ENCODE assay signal across 1 cellular context in the genomic region with DNA sequence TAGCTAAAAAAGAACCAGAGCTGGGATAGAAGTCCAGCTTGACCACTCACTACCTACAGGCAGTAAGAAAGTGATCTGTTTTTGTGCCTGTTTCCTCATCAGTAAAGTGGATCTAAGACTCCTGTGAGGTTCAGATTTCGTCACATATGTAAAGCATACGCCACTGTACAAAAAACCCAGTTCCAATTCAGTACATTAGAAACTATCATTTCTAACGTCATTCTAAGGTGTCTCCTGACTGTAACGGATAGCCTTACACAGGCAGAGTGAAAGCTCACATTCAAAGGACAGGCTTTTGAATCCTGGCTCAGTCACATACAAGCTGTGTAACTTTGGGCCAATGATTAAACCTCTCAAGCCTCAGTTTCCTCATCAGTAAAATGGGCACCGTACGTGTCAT.
TF ChIP-seq lines count a peak whose summit lies in the region.

No MANE protein-coding gene starts in this region.

TF ChIP-seq in GM12878, 131 proteins besides CTCF, POLR2A, EP300 and RAD21:
- TF ChIP-seq, protein P1, sequence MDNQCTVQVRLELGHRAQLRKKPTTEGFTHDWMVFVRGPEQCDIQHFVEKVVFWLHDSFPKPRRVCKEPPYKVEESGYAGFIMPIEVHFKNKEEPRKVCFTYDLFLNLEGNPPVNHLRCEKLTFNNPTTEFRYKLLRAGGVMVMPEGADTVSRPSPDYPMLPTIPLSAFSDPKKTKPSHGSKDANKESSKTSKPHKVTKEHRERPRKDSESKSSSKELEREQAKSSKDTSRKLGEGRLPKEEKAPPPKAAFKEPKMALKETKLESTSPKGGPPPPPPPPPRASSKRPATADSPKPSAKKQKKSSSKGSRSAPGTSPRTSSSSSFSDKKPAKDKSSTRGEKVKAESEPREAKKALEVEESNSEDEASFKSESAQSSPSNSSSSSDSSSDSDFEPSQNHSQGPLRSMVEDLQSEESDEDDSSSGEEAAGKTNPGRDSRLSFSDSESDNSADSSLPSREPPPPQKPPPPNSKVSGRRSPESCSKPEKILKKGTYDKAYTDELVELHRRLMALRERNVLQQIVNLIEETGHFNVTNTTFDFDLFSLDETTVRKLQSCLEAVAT (IDR thresholded peaks at IDR 0.05): no peak
- TF ChIP-seq, protein P2, sequence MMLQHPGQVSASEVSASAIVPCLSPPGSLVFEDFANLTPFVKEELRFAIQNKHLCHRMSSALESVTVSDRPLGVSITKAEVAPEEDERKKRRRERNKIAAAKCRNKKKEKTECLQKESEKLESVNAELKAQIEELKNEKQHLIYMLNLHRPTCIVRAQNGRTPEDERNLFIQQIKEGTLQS (IDR thresholded peaks at IDR 0.05; ENCODE audit: borderline replicate concordance, extremely low read depth, low read depth, low read length): no peak
- TF ChIP-seq, protein P3, sequence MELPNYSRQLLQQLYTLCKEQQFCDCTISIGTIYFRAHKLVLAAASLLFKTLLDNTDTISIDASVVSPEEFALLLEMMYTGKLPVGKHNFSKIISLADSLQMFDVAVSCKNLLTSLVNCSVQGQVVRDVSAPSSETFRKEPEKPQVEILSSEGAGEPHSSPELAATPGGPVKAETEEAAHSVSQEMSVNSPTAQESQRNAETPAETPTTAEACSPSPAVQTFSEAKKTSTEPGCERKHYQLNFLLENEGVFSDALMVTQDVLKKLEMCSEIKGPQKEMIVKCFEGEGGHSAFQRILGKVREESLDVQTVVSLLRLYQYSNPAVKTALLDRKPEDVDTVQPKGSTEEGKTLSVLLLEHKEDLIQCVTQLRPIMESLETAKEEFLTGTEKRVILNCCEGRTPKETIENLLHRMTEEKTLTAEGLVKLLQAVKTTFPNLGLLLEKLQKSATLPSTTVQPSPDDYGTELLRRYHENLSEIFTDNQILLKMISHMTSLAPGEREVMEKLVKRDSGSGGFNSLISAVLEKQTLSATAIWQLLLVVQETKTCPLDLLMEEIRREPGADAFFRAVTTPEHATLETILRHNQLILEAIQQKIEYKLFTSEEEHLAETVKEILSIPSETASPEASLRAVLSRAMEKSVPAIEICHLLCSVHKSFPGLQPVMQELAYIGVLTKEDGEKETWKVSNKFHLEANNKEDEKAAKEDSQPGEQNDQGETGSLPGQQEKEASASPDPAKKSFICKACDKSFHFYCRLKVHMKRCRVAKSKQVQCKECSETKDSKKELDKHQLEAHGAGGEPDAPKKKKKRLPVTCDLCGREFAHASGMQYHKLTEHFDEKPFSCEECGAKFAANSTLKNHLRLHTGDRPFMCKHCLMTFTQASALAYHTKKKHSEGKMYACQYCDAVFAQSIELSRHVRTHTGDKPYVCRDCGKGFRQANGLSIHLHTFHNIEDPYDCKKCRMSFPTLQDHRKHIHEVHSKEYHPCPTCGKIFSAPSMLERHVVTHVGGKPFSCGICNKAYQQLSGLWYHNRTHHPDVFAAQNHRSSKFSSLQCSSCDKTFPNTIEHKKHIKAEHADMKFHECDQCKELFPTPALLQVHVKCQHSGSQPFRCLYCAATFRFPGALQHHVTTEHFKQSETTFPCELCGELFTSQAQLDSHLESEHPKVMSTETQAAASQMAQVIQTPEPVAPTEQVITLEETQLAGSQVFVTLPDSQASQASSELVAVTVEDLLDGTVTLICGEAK (IDR thresholded peaks at IDR 0.05; ENCODE audit: borderline replicate concordance): no peak
- TF ChIP-seq MAX (IDR thresholded peaks at IDR 0.05; ENCODE audit: low read depth, low read length) (no peak), POLR2AphosphoS5 (IDR thresholded peaks at IDR 0.05; ENCODE audit: low read length) (no peak), SRF (IDR thresholded peaks at IDR 0.05; ENCODE audit: low read depth in 2 of 2, low read length in 2 of 2) (no peak), BMI1 (IDR thresholded peaks at IDR 0.05; ENCODE audit: borderline replicate concordance) (0 out of 2 replicates have a peak, but pooled peaks have one; percentile 13), ZNF384 (IDR thresholded peaks at IDR 0.05; ENCODE audit: borderline replicate concordance, low read depth, low read length) (no peak), MTA2 (IDR thresholded peaks at IDR 0.05; ENCODE audit: low read depth) (peak; percentile 11; the same call in 1 of the 2 replicates), ZNF274 (IDR thresholded peaks at IDR 0.05; ENCODE audit: insufficient read depth, insufficient read length) (no peak), HDAC6 (IDR thresholded peaks at IDR 0.05; ENCODE audit: unreplicated experiment) (no peak), SREBF1 (IDR thresholded peaks at IDR 0.05; ENCODE audit: low read length) (no peak), IKZF2 (IDR thresholded peaks at IDR 0.05) (no peak), BCL11A (IDR thresholded peaks at IDR 0.05; ENCODE audit: low read depth, low read length) (no peak), ZSCAN29 (IDR thresholded peaks at IDR 0.05) (0 out of 2 replicates have a peak, but pooled peaks have one; percentile 4), TBL1XR1 (IDR thresholded peaks at IDR 0.05; ENCODE audit: low read depth, low read length) (peak; percentile 9; the same call in 1 of the 2 replicates), PAX5 (IDR thresholded peaks at IDR 0.05; ENCODE audit: borderline replicate concordance, low read depth, low read length) (no peak), CREB1 (IDR thresholded peaks at IDR 0.05; ENCODE audit: low read depth) (peak; percentile 89), POU2F2 (IDR thresholded peaks at IDR 0.05; ENCODE audit: borderline replicate concordance, low read depth, low read length) (0 out of 3 replicates have a peak, but pooled peaks have one; percentile 3), STAT3 (IDR thresholded peaks at IDR 0.05; ENCODE audit: low read depth, low read length) (no peak; the same call in 1 of the 2 replicates), RB1 (IDR thresholded peaks at IDR 0.05; ENCODE audit: borderline replicate concordance) (no peak), FOXK2 (IDR thresholded peaks at IDR 0.05) (no peak), RFX5 (IDR thresholded peaks at IDR 0.05; ENCODE audit: low read depth, low read length) (no peak), MEF2B (IDR thresholded peaks at IDR 0.05; ENCODE audit: partially characterized antibody, poor library complexity, severe bottlenecking) (no peak), GABPA (IDR thresholded peaks at IDR 0.05; ENCODE audit: low read depth) (no peak), WRNIP1 (IDR thresholded peaks at IDR 0.05; ENCODE audit: borderline replicate concordance, low read depth, low read length) (no peak), EZH2 (IDR thresholded peaks at IDR 0.05; ENCODE audit: borderline replicate concordance, control insufficient read depth, low read depth, low read length) (no peak), ESRRA (IDR thresholded peaks at IDR 0.05; ENCODE audit: low read length) (no peak), CREM (IDR thresholded peaks at IDR 0.05; ENCODE audit: low read depth) (peak; percentile 71), JUNB (IDR thresholded peaks at IDR 0.05) (no peak), ATF7 (IDR thresholded peaks at IDR 0.05; ENCODE audit: low read depth) (no peak), POLR2AphosphoS2 (IDR thresholded peaks at IDR 0.05; ENCODE audit: low read depth, low read length) (no peak)
- TF ChIP-seq, protein P4, sequence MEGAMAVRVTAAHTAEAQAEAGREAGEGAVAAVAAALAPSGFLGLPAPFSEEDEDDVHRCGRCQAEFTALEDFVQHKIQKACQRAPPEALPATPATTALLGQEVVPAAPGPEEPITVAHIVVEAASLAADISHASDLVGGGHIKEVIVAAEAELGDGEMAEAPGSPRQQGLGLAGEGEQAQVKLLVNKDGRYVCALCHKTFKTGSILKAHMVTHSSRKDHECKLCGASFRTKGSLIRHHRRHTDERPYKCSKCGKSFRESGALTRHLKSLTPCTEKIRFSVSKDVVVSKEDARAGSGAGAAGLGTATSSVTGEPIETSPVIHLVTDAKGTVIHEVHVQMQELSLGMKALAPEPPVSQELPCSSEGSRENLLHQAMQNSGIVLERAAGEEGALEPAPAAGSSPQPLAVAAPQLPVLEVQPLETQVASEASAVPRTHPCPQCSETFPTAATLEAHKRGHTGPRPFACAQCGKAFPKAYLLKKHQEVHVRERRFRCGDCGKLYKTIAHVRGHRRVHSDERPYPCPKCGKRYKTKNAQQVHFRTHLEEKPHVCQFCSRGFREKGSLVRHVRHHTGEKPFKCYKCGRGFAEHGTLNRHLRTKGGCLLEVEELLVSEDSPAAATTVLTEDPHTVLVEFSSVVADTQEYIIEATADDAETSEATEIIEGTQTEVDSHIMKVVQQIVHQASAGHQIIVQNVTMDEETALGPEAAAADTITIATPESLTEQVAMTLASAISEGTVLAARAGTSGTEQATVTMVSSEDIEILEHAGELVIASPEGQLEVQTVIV (IDR thresholded peaks at IDR 0.05; ENCODE audit: borderline replicate concordance, partially characterized antibody): no peak
- TF ChIP-seq, protein P5, sequence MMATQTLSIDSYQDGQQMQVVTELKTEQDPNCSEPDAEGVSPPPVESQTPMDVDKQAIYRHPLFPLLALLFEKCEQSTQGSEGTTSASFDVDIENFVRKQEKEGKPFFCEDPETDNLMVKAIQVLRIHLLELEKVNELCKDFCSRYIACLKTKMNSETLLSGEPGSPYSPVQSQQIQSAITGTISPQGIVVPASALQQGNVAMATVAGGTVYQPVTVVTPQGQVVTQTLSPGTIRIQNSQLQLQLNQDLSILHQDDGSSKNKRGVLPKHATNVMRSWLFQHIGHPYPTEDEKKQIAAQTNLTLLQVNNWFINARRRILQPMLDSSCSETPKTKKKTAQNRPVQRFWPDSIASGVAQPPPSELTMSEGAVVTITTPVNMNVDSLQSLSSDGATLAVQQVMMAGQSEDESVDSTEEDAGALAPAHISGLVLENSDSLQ (IDR thresholded peaks at IDR 0.05): no peak
TF ChIP-seq in GM12878: peak in this region for 7.
